ENCODE assay signal across 22 cellular contexts in genomic region chr2:73077424-73077795, GRCh38.
"Had no signal": no experiment of that assay in that cellular context is flagged by ENCODE, and none has a peak within 500 bp of the region (broad histone marks: within the 10 kb centered on the region; RNA-seq: fewer than 3 reads in every experiment).

No MANE protein-coding gene starts in this region.

- H3K9me3 ChIP-seq: MG63 had no signal

- H3K27ac Mint-ChIP-seq: activated CD4-positive, alpha-beta memory T cell treated with anti-CD3 and anti-CD28 coated beads, Interleukin-2, amount 10 ng/mL, durations not matched to agents 7 days and 5 days; activated CD4-positive, alpha-beta T cell treated with anti-CD3 and anti-CD28 coated beads for 36 hours; activated naive CD4-positive, alpha-beta T cell treated with anti-CD3 and anti-CD28 coated beads, Interleukin-2, amount 10 ng/mL, durations not matched to agents 7 days and 5 days; activated naive CD8-positive, alpha-beta T cell treated with anti-CD3 and anti-CD28 coated beads for 36 hours; activated T-helper 2 cell treated with anti-CD3 and anti-CD28 coated beads, Interferon-gamma antibody, Interleukin-2, Interleukin-4, amounts not matched to agents 10 μg/mL and 5 μg/mL and 100 μg/mL, durations not matched to agents 14 hours and 24 hours and 36 hours; brain; T-cell had no signal

- H3K4me3 Mint-ChIP-seq: activated CD4-positive, alpha-beta memory T cell treated with anti-CD3 and anti-CD28 coated beads, Interleukin-2, amount 10 ng/mL, durations not matched to agents 7 days and 5 days; activated CD4-positive, alpha-beta T cell treated with anti-CD3 and anti-CD28 coated beads for 36 hours; activated naive CD4-positive, alpha-beta T cell treated with anti-CD3 and anti-CD28 coated beads, Interleukin-2, amount 10 ng/mL, durations not matched to agents 7 days and 5 days; activated naive CD8-positive, alpha-beta T cell treated with anti-CD3 and anti-CD28 coated beads for 36 hours; brain; T-cell had no signal

- H3K9me3 Mint-ChIP-seq: activated CD4-positive, alpha-beta memory T cell treated with anti-CD3 and anti-CD28 coated beads, Interleukin-2, amount 10 ng/mL, durations not matched to agents 7 days and 5 days; activated naive CD4-positive, alpha-beta T cell treated with anti-CD3 and anti-CD28 coated beads, Interleukin-2, amount 10 ng/mL, durations not matched to agents 7 days and 5 days; activated naive CD8-positive, alpha-beta T cell treated with anti-CD3 and anti-CD28 coated beads for 36 hours; activated T-helper 2 cell treated with anti-CD3 and anti-CD28 coated beads, Interferon-gamma antibody, Interleukin-2, Interleukin-4, amounts not matched to agents 10 μg/mL and 5 μg/mL and 100 μg/mL, durations not matched to agents 14 hours and 24 hours and 36 hours; brain; T-cell had no signal

- H3K36me3 Mint-ChIP-seq: activated naive CD4-positive, alpha-beta T cell treated with anti-CD3 and anti-CD28 coated beads, Interleukin-2, amount 10 ng/mL, durations not matched to agents 7 days and 5 days; activated naive CD8-positive, alpha-beta T cell treated with anti-CD3 and anti-CD28 coated beads for 36 hours; brain; T-cell had no signal

- H3K4me1 Mint-ChIP-seq: activated CD4-positive, alpha-beta memory T cell treated with anti-CD3 and anti-CD28 coated beads, Interleukin-2, amount 10 ng/mL, durations not matched to agents 7 days and 5 days; activated CD4-positive, alpha-beta T cell treated with anti-CD3 and anti-CD28 coated beads for 36 hours; activated naive CD4-positive, alpha-beta T cell treated with anti-CD3 and anti-CD28 coated beads, Interleukin-2, amount 10 ng/mL, durations not matched to agents 7 days and 5 days; activated naive CD8-positive, alpha-beta T cell treated with anti-CD3 and anti-CD28 coated beads for 36 hours; brain had no signal

- H3K27ac ChIP-seq: SK-N-MC, WERI-Rb-1 had no signal

- H3K4me3 ChIP-seq: MG63, SK-N-MC had no signal

- ATAC-seq: activated CD4-positive, alpha-beta T cell treated with anti-CD3 and anti-CD28 coated beads for 36 hours; PC-3; T-cell had no signal

- H3K27me3 Mint-ChIP-seq: activated CD4-positive, alpha-beta memory T cell treated with anti-CD3 and anti-CD28 coated beads, Interleukin-2, amount 10 ng/mL, durations not matched to agents 7 days and 5 days; activated CD4-positive, alpha-beta T cell treated with anti-CD3 and anti-CD28 coated beads for 36 hours; activated naive CD4-positive, alpha-beta T cell treated with anti-CD3 and anti-CD28 coated beads, Interleukin-2, amount 10 ng/mL, durations not matched to agents 7 days and 5 days; activated naive CD8-positive, alpha-beta T cell treated with anti-CD3 and anti-CD28 coated beads for 36 hours; brain; T-cell had no signal

- DNase-seq: activated CD4-positive, alpha-beta memory T cell treated with anti-CD3 and anti-CD28 coated beads, Interleukin-2, amount 10 ng/mL, durations not matched to agents 7 days and 5 days; activated CD4-positive, alpha-beta T cell treated with anti-CD3 and anti-CD28 coated beads for 36 hours; activated CD4-positive, alpha-beta T cell treated with anti-CD3 and anti-CD28 coated beads, Interleukin-2, amount 50 U/mL, for 1 hour; activated gamma-delta T cell treated with Interleukin-2 at 50 U/mL for 16 hours; activated naive CD4-positive, alpha-beta T cell treated with anti-CD3 and anti-CD28 coated beads, Interleukin-2, amount 10 ng/mL, durations not matched to agents 7 days and 5 days; activated naive CD8-positive, alpha-beta T cell treated with anti-CD3 and anti-CD28 coated beads for 36 hours; activated T-cell treated with anti-CD3 and anti-CD28 coated beads for 4 hours; activated T-cell treated with anti-CD3 and anti-CD28 coated beads, Interleukin-2, amount 50 U/mL, for 48 hours; KG1; MG63; NCI-H1105; NCI-H1436; NCI-H1694 treated with DMSO at 0.1 percent for 48 hours; NCI-H2029 treated with DMSO at 0.1 percent for 48 hours; NCI-H510A treated with DMSO at 0.1 percent for 48 hours; PC-3; SHP77 treated with DMSO at 0.1 percent for 48 hours; T-cell; WERI-Rb-1 had no signal

- H3K27me3 ChIP-seq: MG63 had no signal
